Comparison of ENCODE assay signal across 26 cellular contexts in genomic region chr12:100331871-100332270, GRCh38. TPM values are rescaled to one million over a fixed set of nuclear protein-coding genes. Genes with fewer than 3 reads are reported as not detected.
DNase-seq lines count a peak whose midpoint lies in the region; ATAC-seq and TF ChIP-seq lines count a peak whose summit lies in the region.
"Had no signal": no experiment of that assay in that cellular context is flagged by ENCODE, and none has a peak within 500 bp of the region (broad histone marks: within the 10 kb centered on the region; RNA-seq: fewer than 3 reads in every experiment).

No MANE protein-coding gene starts in this region.

- H3K9me3 ChIP-seq in OCI-LY7 (ENCODE audit: low read length) (no peaks in the 10 kb centered on the region), mucosa of descending colon (no peaks in the 10 kb centered on the region)
- H3K9me3 ChIP-seq: BLaER1, Peyer's patch had no signal

- H3K27me3 Mint-ChIP-seq in activated CD8-positive, alpha-beta T cell treated with anti-CD3 and anti-CD28 coated beads for 36 hours: no peaks in the 10 kb centered on the region
- no peaks in the 10 kb centered on the region for H3K27me3 Mint-ChIP-seq in activated CD8-positive, alpha-beta T cell treated with anti-CD3 and anti-CD28 coated beads, Interleukin-2, amount 10 ng/mL, durations not matched to agents 7 days and 5 days (ENCODE audit: low read depth)
- no peaks in the 10 kb centered on the region for H3K27me3 Mint-ChIP-seq in effector memory CD8-positive, alpha-beta T cell
- H3K27me3 Mint-ChIP-seq: CD4-positive, alpha-beta T cell had no signal

- H3K27ac Mint-ChIP-seq in activated CD8-positive, alpha-beta T cell treated with anti-CD3 and anti-CD28 coated beads for 36 hours: peak overlapping the region; percentile 13
- no peak overlapping the region for H3K27ac Mint-ChIP-seq in activated CD8-positive, alpha-beta T cell treated with anti-CD3 and anti-CD28 coated beads, Interleukin-2, amount 10 ng/mL, durations not matched to agents 7 days and 5 days
- peak overlapping the region in 1 of 2 donors; percentile 56 for H3K27ac Mint-ChIP-seq in effector memory CD8-positive, alpha-beta T cell
- H3K27ac Mint-ChIP-seq: CD4-positive, alpha-beta T cell had no signal

- H3K79me2 ChIP-seq in OCI-LY7 (ENCODE audit: insufficient read depth, low read depth, low read length): no peaks in the 10 kb centered on the region

- H3K9me3 Mint-ChIP-seq in activated CD8-positive, alpha-beta T cell treated with anti-CD3 and anti-CD28 coated beads for 36 hours: no peaks in the 10 kb centered on the region
- no peaks in the 10 kb centered on the region for H3K9me3 Mint-ChIP-seq in activated CD8-positive, alpha-beta T cell treated with anti-CD3 and anti-CD28 coated beads, Interleukin-2, amount 10 ng/mL, durations not matched to agents 7 days and 5 days (ENCODE audit: insufficient read depth)
- H3K9me3 Mint-ChIP-seq in effector memory CD8-positive, alpha-beta T cell: no peaks in the 10 kb centered on the region
- H3K9me3 Mint-ChIP-seq: CD4-positive, alpha-beta T cell; GM23338; H9 had no signal

- BruUV-seq in OCI-LY7 (replicated peaks; lab: Mats Ljungman, UMichigan): TSS peak; percentile 26

- no peaks in the 10 kb centered on the region for H4K20me1 ChIP-seq in OCI-LY7 (ENCODE audit: insufficient read depth, low read length)
- H4K20me1 ChIP-seq: BLaER1 had no signal

- POLR2A ChIA-PET in activated CD8-positive, alpha-beta T cell treated with anti-CD3 and anti-CD28 coated beads for 36 hours (lab: Charles Lee): no interaction called here
- POLR2A ChIA-PET in activated CD8-positive, alpha-beta T cell treated with anti-CD3 and anti-CD28 coated beads, Interleukin-2, amount 10 ng/mL, durations not matched to agents 7 days and 5 days (lab: Charles Lee): no interaction called here
- POLR2A ChIA-PET in OCI-LY7 (lab: Charles Lee): no interaction called here

- no peak for ATAC-seq in activated CD8-positive, alpha-beta T cell treated with anti-CD3 and anti-CD28 coated beads for 36 hours
- no peak for ATAC-seq in activated CD8-positive, alpha-beta T cell treated with anti-CD3 and anti-CD28 coated beads, Interleukin-2, amount 10 ng/mL, durations not matched to agents 7 days and 5 days
- peak; percentile 48 for ATAC-seq in mucosa of descending colon
- ATAC-seq in effector memory CD8-positive, alpha-beta T cell (replicated peaks): no peak
- ATAC-seq: GM23338 had no signal

- no peak overlapping the region for H3K27ac ChIP-seq in OCI-LY7 (ENCODE audit: low read depth, low read length, poor library complexity, severe bottlenecking)
- H3K27ac ChIP-seq: BLaER1, Peyer's patch had no signal

- CTCF ChIA-PET in activated CD8-positive, alpha-beta T cell treated with anti-CD3 and anti-CD28 coated beads for 36 hours (lab: Charles Lee): no interaction called here
- CTCF ChIA-PET in activated CD8-positive, alpha-beta T cell treated with anti-CD3 and anti-CD28 coated beads, Interleukin-2, amount 10 ng/mL, durations not matched to agents 7 days and 5 days (lab: Charles Lee): no interaction called here
- CTCF ChIA-PET in OCI-LY7 (lab: Charles Lee; ENCODE audit: unreplicated experiment): no interaction called here

- H3K9me2 ChIP-seq in OCI-LY7 (ENCODE audit: insufficient read depth, low read length): no peaks in the 10 kb centered on the region

- peaks cover 31% of the 10 kb centered on the region for H3K36me3 Mint-ChIP-seq in activated CD8-positive, alpha-beta T cell treated with anti-CD3 and anti-CD28 coated beads for 36 hours (ENCODE audit: low read depth)
- H3K36me3 Mint-ChIP-seq in activated CD8-positive, alpha-beta T cell treated with anti-CD3 and anti-CD28 coated beads, Interleukin-2, amount 10 ng/mL, durations not matched to agents 7 days and 5 days (ENCODE audit: low read depth): peaks cover 38% of the 10 kb centered on the region
- peaks cover 60% of the 10 kb centered on the region for H3K36me3 Mint-ChIP-seq in effector memory CD8-positive, alpha-beta T cell (ENCODE audit: insufficient read depth)

- H3K36me3 ChIP-seq in OCI-LY7 (ENCODE audit: insufficient read depth, low read length) (peaks cover 65% of the 10 kb centered on the region), mucosa of descending colon (ENCODE audit: low read depth) (no peaks in the 10 kb centered on the region)

- H3K4me1 ChIP-seq in OCI-LY7 (ENCODE audit: insufficient read depth, low read length, poor library complexity, severe bottlenecking) (peaks cover 4% of the 10 kb centered on the region), mucosa of descending colon (ENCODE audit: low read depth) (peaks cover 12% of the 10 kb centered on the region)
- H3K4me1 ChIP-seq: BLaER1, Peyer's patch had no signal

- H3K4me3 Mint-ChIP-seq in activated CD8-positive, alpha-beta T cell treated with anti-CD3 and anti-CD28 coated beads for 36 hours: no peak overlapping the region
- H3K4me3 Mint-ChIP-seq in activated CD8-positive, alpha-beta T cell treated with anti-CD3 and anti-CD28 coated beads, Interleukin-2, amount 10 ng/mL, durations not matched to agents 7 days and 5 days: no peak overlapping the region
- H3K4me3 Mint-ChIP-seq in effector memory CD8-positive, alpha-beta T cell: no peak overlapping the region
- H3K4me3 Mint-ChIP-seq: CD4-positive, alpha-beta T cell; GM23338; H9 had no signal

- intact Hi-C loops in activated CD8-positive, alpha-beta T cell treated with anti-CD3 and anti-CD28 coated beads for 36 hours (cut with micrococcal nuclease): no loop called here
- intact Hi-C loops in OCI-LY7 (cut with micrococcal nuclease; ENCODE audit: unreplicated experiment): no loop called here
- intact Hi-C loops in mucosa of descending colon (cut with DNase I, micrococcal nuclease): no loop called here

- no peak overlapping the region for H3K4me2 ChIP-seq in OCI-LY7 (ENCODE audit: low read length)
- H3K4me2 ChIP-seq: BLaER1, GM23338 had no signal

- peaks cover 8% of the 10 kb centered on the region for H3K4me1 Mint-ChIP-seq in activated CD8-positive, alpha-beta T cell treated with anti-CD3 and anti-CD28 coated beads for 36 hours (ENCODE audit: low read depth)
- H3K4me1 Mint-ChIP-seq in activated CD8-positive, alpha-beta T cell treated with anti-CD3 and anti-CD28 coated beads, Interleukin-2, amount 10 ng/mL, durations not matched to agents 7 days and 5 days (ENCODE audit: low read depth): no peaks in the 10 kb centered on the region
- H3K4me1 Mint-ChIP-seq in effector memory CD8-positive, alpha-beta T cell (ENCODE audit: low read depth in 2 of 2): no peaks in the 10 kb centered on the region
- H3K4me1 Mint-ChIP-seq: GM23338 had no signal

- H2AFZ ChIP-seq in OCI-LY7 (ENCODE audit: low read length): no peak overlapping the region
- H2AFZ ChIP-seq: GM23338 had no signal

- DNase-seq in activated CD8-positive, alpha-beta T cell treated with anti-CD3 and anti-CD28 coated beads for 36 hours: no peak
- DNase-seq in activated CD8-positive, alpha-beta T cell treated with anti-CD3 and anti-CD28 coated beads, Interleukin-2, amount 10 ng/mL, durations not matched to agents 7 days and 5 days: no peak
- DNase-seq in OCI-LY7 (ENCODE audit: low spot score) (no peak), mucosa of descending colon (no peak), foreskin melanocyte (no peak)
- DNase-seq in effector memory CD8-positive, alpha-beta T cell: no peak
- DNase-seq in stimulated activated CD4-positive, alpha-beta T cell treated with anti-CD3 and anti-CD28 coated beads, Interleukin-4, amount 100 ng/mL, for 4 hours: no peak
- DNase-seq: CD4-positive, alpha-beta T cell; COR-L47; DMS 273 treated with DMSO at 0.1 percent for 48 hours; DMS79; EL; GDM1; H9; KG1; MM.1S; NCI-H1417 treated with DMSO at 0.1 percent for 48 hours; NCI-H1694 treated with DMSO at 0.1 percent for 48 hours; NCI-H2081; NCI-H446; NCI-H524 treated with DMSO at 0.1 percent for 48 hours; Peyer's patch; SHP77 treated with DMSO at 0.1 percent for 48 hours had no signal

- TF ChIP-seq CTCF in activated CD8-positive, alpha-beta T cell treated with anti-CD3 and anti-CD28 coated beads for 36 hours (IDR thresholded peaks at IDR 0.05): no peak
- TF ChIP-seq CTCF in OCI-LY7 (conservative IDR thresholded peaks at IDR 0.05; ENCODE audit: low read length) (no peak), mucosa of descending colon (IDR thresholded peaks at IDR 0.05) (no peak)

- H3K4me3 ChIP-seq in OCI-LY7 (ENCODE audit: low read depth, low read length, poor library complexity, severe bottlenecking): no peak overlapping the region
- H3K4me3 ChIP-seq in mucosa of descending colon: no peak overlapping the region
- H3K4me3 ChIP-seq: BLaER1, GM23338, Peyer's patch had no signal

RNA-seq across cellular contexts. Expression of gene SLC17A8, which starts 25.0 kb away (rescaled TPM):
- not detected for total RNA-seq in activated CD8-positive, alpha-beta T cell treated with anti-CD3 and anti-CD28 coated beads for 36 hours
- total RNA-seq in activated CD8-positive, alpha-beta T cell treated with anti-CD3 and anti-CD28 coated beads, Interleukin-2, amount 10 ng/mL, durations not matched to agents 7 days and 5 days: not detected
- total RNA-seq in OCI-LY7 (2014; rRNA removed; shearing (Covaris generic)): not detected in 2 replicates
- total RNA-seq in OCI-LY7 (2022) (not detected in 2 replicates), mucosa of descending colon (1 to 10 TPM; 2.6 to 3.0 (median 2.7) TPM)
- total RNA-seq: A172; CD4-positive, alpha-beta T cell; H9 had no signal
